ENCODE assay signal across 12 cellular contexts in the genomic region with DNA sequence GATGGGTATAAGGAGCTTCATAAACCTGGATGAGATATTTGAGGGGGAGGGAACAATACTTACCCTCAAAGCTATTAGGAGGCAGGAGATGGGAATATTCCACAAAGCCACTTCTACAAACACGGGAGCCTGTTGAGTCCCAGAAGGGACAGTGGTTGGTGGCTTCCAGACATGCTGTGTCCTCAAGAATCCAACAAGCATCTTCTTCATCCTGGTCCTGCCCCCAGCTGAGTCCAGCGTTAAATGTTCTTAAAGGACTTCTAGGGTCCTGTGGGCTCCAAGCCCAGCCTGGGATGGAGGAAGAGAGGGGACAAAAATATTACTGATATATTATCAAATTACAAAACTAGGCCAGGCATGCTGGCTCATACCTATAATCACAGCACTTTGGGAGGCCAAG. TPM values are rescaled to one million over a fixed set of nuclear protein-coding genes. Genes with fewer than 3 reads are reported as not detected.
DNase-seq lines count a peak whose midpoint lies in the region; ATAC-seq, FAIRE-seq and TF ChIP-seq lines count a peak whose summit lies in the region.
"Had no signal": no experiment of that assay in that cellular context is flagged by ENCODE, and none has a peak within 500 bp of the region (broad histone marks: within the 10 kb centered on the region; RNA-seq: fewer than 3 reads in every experiment).

No MANE protein-coding gene starts in this region.

- peak overlapping the region; percentile 93 for H3K4me2 ChIP-seq in PC-3 (ENCODE audit: low read length)
- peak overlapping the region in 1 of 2 experiments; percentile 77; a peak in 2 of 4 replicates for H3K4me2 ChIP-seq in H1 (ENCODE audit: insufficient read depth in 1 of 2, low read depth in 2 of 2, low read length in 2 of 2)

- no peak overlapping the region for H2AK5ac ChIP-seq in H1 (ENCODE audit: low read depth, low read length)

- peaks cover 14% of the 10 kb centered on the region; the same call in 1 of the 2 replicates for H4K20me1 ChIP-seq in PC-3 (ENCODE audit: low read length)
- peaks cover 3 to 6% of the 10 kb centered on the region in 2 experiments for H4K20me1 ChIP-seq in H1 (replicated peaks in 1 of 2; ENCODE audit: control insufficient read depth in 1 of 2, insufficient read depth in 2 of 2, low read length in 2 of 2)

- TF ChIP-seq RAD21 in H1 (IDR thresholded peaks at IDR 0.05 in 1 of 2, conservative IDR thresholded peaks at IDR 0.05 in 1 of 2; ENCODE audit: low read depth in 2 of 2, low read length in 2 of 2): no peak

- H2BK5ac ChIP-seq in H1 (ENCODE audit: low read depth, low read length): 0 out of 2 replicates have a peak overlapping the region, but pooled peaks have one; percentile 1

- H3K4ac ChIP-seq in H1 (replicated peaks; ENCODE audit: insufficient read length, low read depth, low read length): no peak overlapping the region

- WGBS in H1 (ENCODE audit: extremely low coverage in 1 of 2, insufficient coverage in 1 of 2, insufficient read length in 1 of 2, insufficient replicate concordance in 2 of 2, low coverage in 1 of 2, low lambda C conversion rate in 2 of 2, missing lambda C conversion rate in 1 of 2), 2 experiments: 95% methylated on average over 2 of the region's 2 CpGs; no CpG with 5 or more reads in 1 of the 2 experiments

- no peaks in the 10 kb centered on the region for H3K9me2 ChIP-seq in PC-3 (replicated peaks; ENCODE audit: low read length)

- H3K9me3 Mint-ChIP-seq in activated CD4-positive, alpha-beta T cell treated with anti-CD3 and anti-CD28 coated beads, Interleukin-2, amount 10 ng/mL, durations not matched to agents 7 days and 5 days: no peaks in the 10 kb centered on the region

- no peak overlapping the region for H3K23ac ChIP-seq in H1 (ENCODE audit: insufficient read length)

- H3K4me1 ChIP-seq in PC-3 (ENCODE audit: insufficient read depth, low read length) (peaks cover 35% of the 10 kb centered on the region), H1 (replicated peaks in 1 of 4; ENCODE audit: control insufficient read depth in 3 of 4, insufficient read depth in 4 of 4, low read length in 3 of 4) (peaks cover 4 to 11% (median 8%) of the 10 kb centered on the region in 4 experiments), skeletal muscle tissue (ENCODE audit: control insufficient read depth in 3 of 3, insufficient read depth in 3 of 3, low read length in 3 of 3) (peaks cover 34 to 52% (median 49%) of the 10 kb centered on the region in 3 donors), SJCRH30 (peaks cover 4% of the 10 kb centered on the region; the same call in 1 of the 2 replicates)

- no peak overlapping the region for H4K8ac ChIP-seq in H1 (ENCODE audit: extremely low read depth, insufficient read depth, low read length)

- H3K36me3 ChIP-seq in PC-3 (ENCODE audit: low read depth, low read length): peaks cover 16% of the 10 kb centered on the region
- peaks cover 7 to 26% (median 15%) of the 10 kb centered on the region in 4 experiments for H3K36me3 ChIP-seq in H1 (ENCODE audit: control insufficient read depth in 2 of 4, insufficient read depth in 4 of 4, low read length in 3 of 4)
- H3K36me3 ChIP-seq in skeletal muscle tissue (ENCODE audit: control insufficient read depth in 3 of 3, insufficient read depth in 3 of 3, low read length in 3 of 3): peaks cover 15 to 17% (median 16%) of the 10 kb centered on the region in 3 donors
- H3K36me3 ChIP-seq in SJCRH30: peaks cover 21% of the 10 kb centered on the region

- H3F3A ChIP-seq in PC-3 (ENCODE audit: low read length, unreplicated experiment): peaks cover 13% of the 10 kb centered on the region

- FAIRE-seq in H1 (lab: Jason Lieb, UNC): no peak

- no peaks in the 10 kb centered on the region for H3K27me3 Mint-ChIP-seq in activated CD4-positive, alpha-beta T cell treated with anti-CD3 and anti-CD28 coated beads, Interleukin-2, amount 10 ng/mL, durations not matched to agents 7 days and 5 days

- H2AFZ ChIP-seq in PC-3 (ENCODE audit: low read length) (no peak overlapping the region), H1 (ENCODE audit: low read length) (no peak overlapping the region)

- intact Hi-C loops in PC-3 (cut with micrococcal nuclease): no loop called here

- peaks cover 59% of the 10 kb centered on the region for H3K36me3 Mint-ChIP-seq in activated CD4-positive, alpha-beta T cell treated with anti-CD3 and anti-CD28 coated beads, Interleukin-2, amount 10 ng/mL, durations not matched to agents 7 days and 5 days (ENCODE audit: low read depth)

- H2BK12ac ChIP-seq in H1 (ENCODE audit: low read depth, low read length): no peak overlapping the region

- H3K18ac ChIP-seq in H1 (ENCODE audit: extremely low read depth, low read length): no peak overlapping the region; the same call in 1 of the 2 replicates

- peaks cover 23% of the 10 kb centered on the region for H3K23me2 ChIP-seq in H1 (ENCODE audit: low read depth, low read length)

- peaks cover 5% of the 10 kb centered on the region for H3K79me1 ChIP-seq in H1 (ENCODE audit: low read depth, low read length)

- H3K27ac ChIP-seq in PC-3 (ENCODE audit: low read length) (no peak overlapping the region), H1 (ENCODE audit: low read depth, low read length) (no peak overlapping the region), skeletal muscle tissue (ENCODE audit: low read depth, low read length) (no peak overlapping the region), SJCRH30 (no peak overlapping the region)

- no peak overlapping the region for H3K56ac ChIP-seq in H1 (replicated peaks; ENCODE audit: insufficient read length, low read depth, low read length)

- no TSS peak for BruUV-seq in PC-3 (replicated peaks; lab: Mats Ljungman, UMichigan)

- peak overlapping the region; percentile 98; the same call in 1 of the 2 replicates for H3K4me3 ChIP-seq in PC-3 (ENCODE audit: low read length)
- H3K4me3 ChIP-seq in H1 (ENCODE audit: extremely low read depth in 1 of 4, insufficient read depth in 2 of 4, low read depth in 3 of 4, low read length in 4 of 4): peak overlapping the region in 1 of 4 experiments; percentile 94; a peak in 2 of 8 replicates
- no peak overlapping the region for H3K4me3 ChIP-seq in skeletal muscle tissue (ENCODE audit: low read length in 3 of 3)
- no peak overlapping the region for H3K4me3 ChIP-seq in SJCRH30

- no peak for ATAC-seq in PC-3
- ATAC-seq in HG03354 (IDR thresholded peaks at IDR 0.05; ENCODE audit: poor library complexity, severe bottlenecking, unreplicated experiment): no peak

- no peak overlapping the region for H3K14ac ChIP-seq in H1 (ENCODE audit: insufficient read length)

- H3K9ac ChIP-seq in PC-3 (ENCODE audit: low read length) (no peak overlapping the region), H1 (replicated peaks in 1 of 4; ENCODE audit: extremely low read depth in 1 of 4, low read depth in 3 of 4, low read length in 3 of 4) (no peak overlapping the region), skeletal muscle tissue (ENCODE audit: low read depth in 1 of 3, low read length in 3 of 3) (peak overlapping the region in 2 of 3 donors; percentile 9 to 88)

- H2BK20ac ChIP-seq in H1 (ENCODE audit: low read length): no peak overlapping the region

- H3K27me3 ChIP-seq in PC-3 (ENCODE audit: low read length) (no peaks in the 10 kb centered on the region), H1 (replicated peaks in 1 of 4; ENCODE audit: control insufficient read depth in 3 of 4, extremely low read depth in 1 of 4, insufficient read depth in 3 of 4, low read length in 3 of 4) (no peaks in the 10 kb centered on the region), skeletal muscle tissue (ENCODE audit: control insufficient read depth in 3 of 3, insufficient read depth in 3 of 3, low read length in 3 of 3) (no peaks in the 10 kb centered on the region), SJCRH30 (no peaks in the 10 kb centered on the region)
- H3K27me3 ChIP-seq: tibial nerve had no signal

- H3K27ac Mint-ChIP-seq in activated CD4-positive, alpha-beta T cell treated with anti-CD3 and anti-CD28 coated beads, Interleukin-2, amount 10 ng/mL, durations not matched to agents 7 days and 5 days: peak overlapping the region; percentile 78

- H3K9me3 ChIP-seq in PC-3 (ENCODE audit: low read length) (no peaks in the 10 kb centered on the region), H1 (ENCODE audit: insufficient read depth in 2 of 2, low read depth in 1 of 2, low read length in 1 of 2) (no peaks in the 10 kb centered on the region), skeletal muscle tissue (ENCODE audit: control insufficient read depth in 3 of 3, low read length in 3 of 3) (no peaks in the 10 kb centered on the region), SJCRH30 (replicated peaks) (no peaks in the 10 kb centered on the region)
- H3K9me3 ChIP-seq: tibial nerve had no signal

- no peak overlapping the region for H2BK15ac ChIP-seq in H1 (ENCODE audit: low read length)

- peak in 1 of 2 experiments; percentile 43; a peak in 1 of 3 replicates for TF ChIP-seq POLR2A in H1 (IDR thresholded peaks at IDR 0.05; ENCODE audit: control extremely low read depth in 1 of 2, low read depth in 2 of 2, low read length in 2 of 2)

- TF ChIP-seq CTCF in PC-3 (conservative IDR thresholded peaks at IDR 0.05; ENCODE audit: low read depth, low read length) (no peak), H1 (IDR thresholded peaks at IDR 0.05; ENCODE audit: control extremely low read depth in 1 of 3, insufficient read depth in 1 of 3, low read depth in 1 of 3, low read length in 3 of 3) (no peak)

- POLR2A ChIA-PET in activated CD4-positive, alpha-beta T cell treated with anti-CD3 and anti-CD28 coated beads, Interleukin-2, amount 10 ng/mL, durations not matched to agents 7 days and 5 days (lab: Charles Lee): interaction anchor here (0.8 kb wide), 1 partner anchor 66 kb away, joined by 3 read pairs; the partner anchor contains the start of gene MTA2
- POLR2A ChIA-PET in PC-3 (lab: Charles Lee; ENCODE audit: unreplicated experiment) (no interaction called here), H1 (lab: Charles Lee; ENCODE audit: partially characterized antibody) (interaction anchor here (0.6 to 61.4 kb wide), 19 partner anchors 7 to 249 kb away, joined by 3 to 2041 read pairs (median 5); partner anchors contain the start of genes B3GAT3, BSCL2, C11orf98 and CSKMT)

- no peak overlapping the region for H4K5ac ChIP-seq in H1 (ENCODE audit: insufficient read length, low read depth, low read length)

- peaks cover 82% of the 10 kb centered on the region for H3K79me2 ChIP-seq in PC-3 (ENCODE audit: low read length)
- H3K79me2 ChIP-seq in H1 (ENCODE audit: control insufficient read depth in 1 of 2, insufficient read depth in 2 of 2, low read length in 2 of 2): peaks cover 7 to 33% of the 10 kb centered on the region in 2 experiments; a peak in 3 of 4 replicates

- H3K4me3 Mint-ChIP-seq in activated CD4-positive, alpha-beta T cell treated with anti-CD3 and anti-CD28 coated beads, Interleukin-2, amount 10 ng/mL, durations not matched to agents 7 days and 5 days: peak overlapping the region; percentile 98

- DNase-seq in activated CD4-positive, alpha-beta T cell treated with anti-CD3 and anti-CD28 coated beads, Interleukin-2, amount 10 ng/mL, durations not matched to agents 7 days and 5 days: no peak
- no peak for DNase-seq in activated CD4-positive, alpha-beta T cell treated with anti-CD3 and anti-CD28 coated beads for 1 hour
- DNase-seq in PC-3 (no peak), H1 (ENCODE audit: low read depth in 1 of 2, low spot score in 2 of 2) (no peak), SJCRH30 (no peak), NCI-H187 treated with DMSO at 0.1 percent for 48 hours (lab: John Stamatoyannopoulos, UW) (no peak)
- DNase-seq: activated effector memory CD4-positive, alpha-beta T cell treated with Interleukin-2 at 50 U/mL for 16 hours; NCI-H2227 treated with DMSO at 0.1 percent for 48 hours; stimulated activated CD4-positive, alpha-beta T cell treated with anti-CD3 and anti-CD28 coated beads, Interleukin-4, amount 100 ng/mL, for 4 hours had no signal

- CTCF ChIA-PET in activated CD4-positive, alpha-beta T cell treated with anti-CD3 and anti-CD28 coated beads, Interleukin-2, amount 10 ng/mL, durations not matched to agents 7 days and 5 days (lab: Charles Lee): interaction anchor here (0.8 to 1.9 kb wide), 9 partner anchors 10 to 172 kb away, joined by 3 to 6 read pairs (median 3); partner anchors contain the start of genes TUT1 and WDR74
- CTCF ChIA-PET in PC-3 (lab: Charles Lee) (no interaction called here), H1 (lab: Charles Lee; ENCODE audit: partially characterized antibody) (interaction anchor here (0.6 to 2.5 kb wide), 13 partner anchors 13 to 275 kb away, joined by 3 to 13 read pairs (median 4); partner anchors contain the start of genes LRRN4CL and TEX54)

- H4K91ac ChIP-seq in H1 (replicated peaks; ENCODE audit: insufficient read length, low read length): no peak overlapping the region

- no peak for TF ChIP-seq EP300 in H1 (IDR thresholded peaks at IDR 0.05; ENCODE audit: borderline replicate concordance in 1 of 2, low read depth in 2 of 2, low read length in 2 of 2)

- peaks cover 53% of the 10 kb centered on the region for H3K4me1 Mint-ChIP-seq in activated CD4-positive, alpha-beta T cell treated with anti-CD3 and anti-CD28 coated beads, Interleukin-2, amount 10 ng/mL, durations not matched to agents 7 days and 5 days

- no peak overlapping the region for H2BK120ac ChIP-seq in H1 (replicated peaks; ENCODE audit: low read depth, low read length)

RNA-seq across cellular contexts. Expression of gene CSKMT, which starts 2.3 kb away (rescaled TPM):
- 10 to 100 TPM; 11.0 to 18.2 TPM for total RNA-seq in activated CD4-positive, alpha-beta T cell treated with anti-CD3 and anti-CD28 coated beads, Interleukin-2, amount 10 ng/mL, durations not matched to agents 7 days and 5 days
- 12.9 and 16.3 TPM in 2 replicates for total RNA-seq in PC-3 (2014; rRNA removed)
- 66.1 and 67.8 TPM in 2 replicates for total RNA-seq in H1 (2021; fragmentation: NEBNext Ultra II Directional; extraction: Animal tissue kit (Norgen Biotek cat#: 25700))
- polyA plus RNA-seq in H1 (2011; rRNA removed): 12.0 and 26.4 TPM in 2 replicates
- 12.8 TPM for polyA plus RNA-seq in H1 (2011; cell fraction: cytosol; rRNA removed)
- polyA plus RNA-seq in H1 (2011; cell fraction: nucleus; rRNA removed): 35.7 TPM
- 14.9 to 28.1 TPM (median 21.4 TPM) in 4 replicates for polyA plus RNA-seq in H1 (2012, experiment 1 of 2)
- 33.4 TPM for polyA plus RNA-seq in H1 (2012, experiment 2 of 2)
- 56.6 TPM for polyA plus RNA-seq in H1 (2013, experiment 1 of 2)
- 55.3 TPM for polyA plus RNA-seq in H1 (2013, experiment 2 of 2)
- 24.5 and 50.1 TPM in 2 replicates for polyA minus RNA-seq in H1 (2011; rRNA and poly(A)+ RNA removed)
- polyA minus RNA-seq in H1 (2011; cell fraction: cytosol; rRNA and poly(A)+ RNA removed): 118 TPM
- 195 TPM for polyA minus RNA-seq in H1 (2011; cell fraction: nucleus; rRNA and poly(A)+ RNA removed)
- total RNA-seq in skeletal muscle tissue: 4.7 TPM
- total RNA-seq in SJCRH30 (2014; rRNA removed; shearing (Covaris generic)): 8.5 and 10.4 TPM in 2 replicates

RNA-seq across cellular contexts. Expression of gene C11orf98, which starts 2.5 kb away (rescaled TPM):
- total RNA-seq in activated CD4-positive, alpha-beta T cell treated with anti-CD3 and anti-CD28 coated beads, Interleukin-2, amount 10 ng/mL, durations not matched to agents 7 days and 5 days: 10 to 100 TPM; 86.0 to 93.9 TPM
- total RNA-seq in PC-3 (2014; rRNA removed) (236 and 302 TPM in 2 replicates), skeletal muscle tissue (22.4 TPM)
- total RNA-seq in H1 (2021; fragmentation: NEBNext Ultra II Directional; extraction: Animal tissue kit (Norgen Biotek cat#: 25700)): 171 and 173 TPM in 2 replicates
- 68.0 and 72.1 TPM in 2 replicates for polyA plus RNA-seq in H1 (2011; rRNA removed)
- 154 TPM for polyA plus RNA-seq in H1 (2011; cell fraction: cytosol; rRNA removed)
- polyA plus RNA-seq in H1 (2011; cell fraction: nucleus; rRNA removed): 107 TPM
- polyA plus RNA-seq in H1 (2012, experiment 1 of 2): 146 to 196 TPM (median 168 TPM) in 4 replicates
- polyA plus RNA-seq in H1 (2012, experiment 2 of 2): 164 TPM
- 226 TPM for polyA plus RNA-seq in H1 (2013, experiment 1 of 2)
- polyA plus RNA-seq in H1 (2013, experiment 2 of 2): 250 TPM
- polyA minus RNA-seq in H1 (2011; rRNA and poly(A)+ RNA removed): 14.8 and 17.1 TPM in 2 replicates
- polyA minus RNA-seq in H1 (2011; cell fraction: cytosol; rRNA and poly(A)+ RNA removed): 16.8 TPM
- polyA minus RNA-seq in H1 (2011; cell fraction: nucleus; rRNA and poly(A)+ RNA removed): 28.0 TPM
- total RNA-seq in SJCRH30 (2014; rRNA removed; shearing (Covaris generic)): 62.6 and 65.0 TPM in 2 replicates

RNA-seq across cellular contexts. Expression of gene UQCC3, which starts 4.0 kb away (rescaled TPM):
- 1 to 10 TPM; 6.7 to 7.4 TPM for total RNA-seq in activated CD4-positive, alpha-beta T cell treated with anti-CD3 and anti-CD28 coated beads, Interleukin-2, amount 10 ng/mL, durations not matched to agents 7 days and 5 days
- total RNA-seq in PC-3 (2014; rRNA removed) (83.6 and 95.6 TPM in 2 replicates), skeletal muscle tissue (4.7 TPM)
- 14.2 and 15.2 TPM in 2 replicates for total RNA-seq in H1 (2021; fragmentation: NEBNext Ultra II Directional; extraction: Animal tissue kit (Norgen Biotek cat#: 25700))
- 15.7 and 27.9 TPM in 2 replicates for polyA plus RNA-seq in H1 (2011; rRNA removed)
- polyA plus RNA-seq in H1 (2011; cell fraction: cytosol; rRNA removed): 27.4 TPM
- 15.1 TPM for polyA plus RNA-seq in H1 (2011; cell fraction: nucleus; rRNA removed)
- polyA plus RNA-seq in H1 (2012, experiment 1 of 2): 9.2 to 17.6 TPM (median 14.6 TPM) in 4 replicates
- 6.8 TPM for polyA plus RNA-seq in H1 (2012, experiment 2 of 2)
- 13.2 TPM for polyA plus RNA-seq in H1 (2013, experiment 1 of 2)
- polyA plus RNA-seq in H1 (2013, experiment 2 of 2): 15.4 TPM
- polyA minus RNA-seq in H1 (2011; rRNA and poly(A)+ RNA removed): 2.3 and 2.7 TPM in 2 replicates
- polyA minus RNA-seq in H1 (2011; cell fraction: cytosol; rRNA and poly(A)+ RNA removed): 5.5 TPM
- 9.4 TPM for polyA minus RNA-seq in H1 (2011; cell fraction: nucleus; rRNA and poly(A)+ RNA removed)
- total RNA-seq in SJCRH30 (2014; rRNA removed; shearing (Covaris generic)): 11.5 and 15.7 TPM in 2 replicates

RNA-seq across cellular contexts. Expression of gene LBHD1, which starts 4.6 kb away (rescaled TPM):
- 10 to 100 TPM; 19.5 to 21.3 TPM for total RNA-seq in activated CD4-positive, alpha-beta T cell treated with anti-CD3 and anti-CD28 coated beads, Interleukin-2, amount 10 ng/mL, durations not matched to agents 7 days and 5 days
- total RNA-seq in PC-3 (2014; rRNA removed) (4.7 and 9.7 TPM in 2 replicates), skeletal muscle tissue (1.0 TPM)
- total RNA-seq in H1 (2021; fragmentation: NEBNext Ultra II Directional; extraction: Animal tissue kit (Norgen Biotek cat#: 25700)): 3.6 and 5.2 TPM in 2 replicates
- polyA plus RNA-seq in H1 (2011; rRNA removed): 2.3 and 2.8 TPM in 2 replicates
- 2.5 TPM for polyA plus RNA-seq in H1 (2011; cell fraction: cytosol; rRNA removed)
- polyA plus RNA-seq in H1 (2011; cell fraction: nucleus; rRNA removed): 5.8 TPM
- 3.3 to 4.0 TPM (median 3.6 TPM) in 4 replicates for polyA plus RNA-seq in H1 (2012, experiment 1 of 2)
- 2.7 TPM for polyA plus RNA-seq in H1 (2012, experiment 2 of 2)
- 3.2 TPM for polyA plus RNA-seq in H1 (2013, experiment 1 of 2)
- 2.7 TPM for polyA plus RNA-seq in H1 (2013, experiment 2 of 2)
- 2.8 and 3.6 TPM in 2 replicates for polyA minus RNA-seq in H1 (2011; rRNA and poly(A)+ RNA removed)
- 3.4 TPM for polyA minus RNA-seq in H1 (2011; cell fraction: cytosol; rRNA and poly(A)+ RNA removed)
- 9.8 TPM for polyA minus RNA-seq in H1 (2011; cell fraction: nucleus; rRNA and poly(A)+ RNA removed)
- 3.2 and 6.3 TPM in 2 replicates for total RNA-seq in SJCRH30 (2014; rRNA removed; shearing (Covaris generic))

RNA-seq across cellular contexts. Expression of gene UBXN1, which starts 11.4 kb away (rescaled TPM):
- 100 to 1,000 TPM; 126 to 146 TPM for total RNA-seq in activated CD4-positive, alpha-beta T cell treated with anti-CD3 and anti-CD28 coated beads, Interleukin-2, amount 10 ng/mL, durations not matched to agents 7 days and 5 days
- 190 and 311 TPM in 2 replicates for total RNA-seq in PC-3 (2014; rRNA removed)
- total RNA-seq in H1 (2021; fragmentation: NEBNext Ultra II Directional; extraction: Animal tissue kit (Norgen Biotek cat#: 25700)): 104 and 114 TPM in 2 replicates
- polyA plus RNA-seq in H1 (2011; rRNA removed): 78.6 and 126 TPM in 2 replicates
- polyA plus RNA-seq in H1 (2011; cell fraction: cytosol; rRNA removed): 175 TPM
- 134 TPM for polyA plus RNA-seq in H1 (2011; cell fraction: nucleus; rRNA removed)
- 93.9 to 156 TPM (median 146 TPM) in 4 replicates for polyA plus RNA-seq in H1 (2012, experiment 1 of 2)
- 174 TPM for polyA plus RNA-seq in H1 (2012, experiment 2 of 2)
- polyA plus RNA-seq in H1 (2013, experiment 1 of 2): 99.6 TPM
- 95.6 TPM for polyA plus RNA-seq in H1 (2013, experiment 2 of 2)
- 27.2 and 28.9 TPM in 2 replicates for polyA minus RNA-seq in H1 (2011; rRNA and poly(A)+ RNA removed)
- polyA minus RNA-seq in H1 (2011; cell fraction: cytosol; rRNA and poly(A)+ RNA removed): 48.2 TPM
- 49.5 TPM for polyA minus RNA-seq in H1 (2011; cell fraction: nucleus; rRNA and poly(A)+ RNA removed)
- total RNA-seq in skeletal muscle tissue: 106 TPM
- total RNA-seq in SJCRH30 (2014; rRNA removed; shearing (Covaris generic)): 70.4 and 73.1 TPM in 2 replicates

Comparison
In these comparisons a context has a peak if more than half of its experiments do, and no peak if none do; other contexts are left out.
1. H3K9ac ChIP-seq: peak in skeletal muscle tissue (2 of 3); none in PC-3 (single experiment) and H1 (0 of 4).